Comparison of ENCODE assay signal across 22 cellular contexts in the genomic region with DNA sequence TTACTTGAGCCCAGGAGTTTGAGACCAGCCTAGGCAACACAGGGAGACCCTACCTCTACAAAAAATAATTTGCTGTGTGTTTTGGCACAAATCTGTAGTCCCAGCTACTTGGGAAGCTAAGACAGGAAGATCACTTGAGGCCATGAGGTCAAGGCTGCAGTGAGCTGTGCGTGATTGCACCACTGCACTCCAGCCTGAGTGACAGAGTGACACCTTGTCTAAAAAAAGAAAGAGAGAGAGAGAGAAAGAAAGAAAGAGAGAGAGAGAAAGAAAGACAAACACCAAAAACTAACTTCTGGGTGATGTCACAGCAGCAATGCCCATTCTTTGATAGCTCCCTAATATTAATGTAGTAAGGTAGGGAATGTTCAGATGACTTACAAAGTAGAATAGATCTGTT.
"Had no signal": no experiment of that assay in that cellular context is flagged by ENCODE, and none has a peak within 500 bp of the region (broad histone marks: within the 10 kb centered on the region; RNA-seq: fewer than 3 reads in every experiment).

No MANE protein-coding gene starts in this region.

- H2AFZ ChIP-seq: PC-9 had no signal

- H3K4me2 ChIP-seq: PC-9 had no signal

- H3K27me3 ChIP-seq: MG63, Peyer's patch, SJSA1 had no signal

- H3K4me3 ChIP-seq: MG63, PC-9, Peyer's patch, SJSA1, SK-N-MC had no signal

- H3K9me3 ChIP-seq: MG63, Peyer's patch, SJSA1 had no signal

- H3K4me1 ChIP-seq: Peyer's patch had no signal

- H3K27ac ChIP-seq: PC-9, Peyer's patch, SJSA1, SK-N-MC had no signal

- H3K36me3 ChIP-seq: MG63, Peyer's patch had no signal

- DNase-seq: Karpas-422, KG1, MG63, NCI-H1048, NCI-H1105, NCI-H1417, NCI-H1436 treated with DMSO at 0.1 percent for 48 hours, NCI-H1694, NCI-H187 treated with DMSO at 0.1 percent for 48 hours, NCI-H2029 treated with DMSO at 0.1 percent for 48 hours, NCI-H2107, NCI-H2227 treated with DMSO at 0.1 percent for 48 hours, NCI-H524, NCI-H526 treated with DMSO at 0.1 percent for 48 hours, NCI-H748 treated with DMSO at 0.1 percent for 48 hours, OCI-M1, PC-9, Peyer's patch, Right ventricle myocardium superior, SIG-M5 had no signal
